In the genomic region with DNA sequence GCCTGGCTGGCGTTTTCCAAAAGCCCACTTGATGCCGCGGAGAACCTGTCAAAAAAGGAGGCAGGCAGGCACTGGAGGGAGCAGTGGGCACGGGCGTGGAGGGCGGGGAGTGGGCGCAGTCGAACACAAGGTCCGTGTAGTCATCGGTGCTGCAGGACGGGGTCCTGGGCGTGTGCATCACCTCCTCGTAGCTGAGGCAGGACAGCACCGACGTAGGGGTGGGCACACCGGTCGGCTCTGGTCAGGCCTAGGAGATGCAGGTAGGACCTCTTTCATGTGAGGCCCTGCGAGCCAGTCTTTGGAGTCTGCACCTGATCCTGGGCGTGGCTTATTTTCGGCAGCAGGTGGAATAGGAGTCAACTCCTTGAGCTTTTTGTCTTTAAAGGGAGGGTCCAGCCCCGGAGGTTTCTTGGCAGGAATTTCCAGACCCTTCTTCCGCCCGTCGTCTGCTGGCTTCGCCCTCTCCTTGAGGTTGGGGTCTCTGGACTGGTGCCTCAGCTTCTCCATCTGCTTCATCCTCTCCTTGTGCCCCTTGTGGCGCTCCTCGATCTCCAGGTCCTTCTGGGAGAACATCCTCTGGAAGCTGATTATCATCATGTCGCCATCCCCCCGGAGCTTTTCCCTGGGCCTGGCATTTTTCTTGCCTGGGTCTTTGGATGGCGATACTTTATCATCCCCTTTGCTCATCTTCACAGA, we compare ENCODE assay signal across 16 cellular contexts.
"Had no signal": no experiment of that assay in that cellular context is flagged by ENCODE, and none has a peak within 500 bp of the region (broad histone marks: within the 10 kb centered on the region; RNA-seq: fewer than 3 reads in every experiment).

No MANE protein-coding gene starts in this region.

- H3K27me3 ChIP-seq: esophagus muscularis mucosa, gastrocnemius medialis, heart right ventricle, thyroid gland had no signal

- H3K4me1 ChIP-seq: esophagus muscularis mucosa, gastrocnemius medialis, heart right ventricle, left ventricle myocardium inferior, thyroid gland had no signal

- H3K9me3 ChIP-seq: gastrocnemius medialis, thyroid gland had no signal

- H3K4me1 Mint-ChIP-seq: central memory CD8-positive, alpha-beta T cell; naive thymus-derived CD4-positive, alpha-beta T cell; nephron progenitor cell had no signal

- DNase-seq: effector memory CD8-positive, alpha-beta T cell; gastrocnemius medialis; heart right ventricle; hypothalamus; left ventricle myocardium inferior; naive thymus-derived CD4-positive, alpha-beta T cell; nephron progenitor cell; small intestine; stimulated activated CD4-positive, alpha-beta T cell treated with anti-CD3 and anti-CD28 coated beads, Interleukin-2, amount 100 ng/mL, for 48 hours; stimulated activated naive CD4-positive, alpha-beta T cell treated with Interleukin-2 at 50 U/mL for 16 hours; thyroid gland had no signal

- H3K27ac ChIP-seq: epithelial cell of prostate, esophagus muscularis mucosa, gastrocnemius medialis, heart right ventricle, left ventricle myocardium inferior, thyroid gland had no signal

- ATAC-seq: effector memory CD8-positive, alpha-beta T cell; gastrocnemius medialis; heart right ventricle; naive thymus-derived CD4-positive, alpha-beta T cell had no signal

- H3K27ac Mint-ChIP-seq: effector memory CD8-positive, alpha-beta T cell; naive thymus-derived CD4-positive, alpha-beta T cell; nephron progenitor cell; type B pancreatic cell had no signal

- FAIRE-seq: islet of Langerhans, small intestine had no signal

- H3K27me3 Mint-ChIP-seq: central memory CD8-positive, alpha-beta T cell; effector memory CD8-positive, alpha-beta T cell; naive thymus-derived CD4-positive, alpha-beta T cell; type B pancreatic cell had no signal

- H3K36me3 ChIP-seq: esophagus muscularis mucosa, gastrocnemius medialis, heart right ventricle, left ventricle myocardium inferior, thyroid gland had no signal

- H3K9me3 Mint-ChIP-seq: central memory CD8-positive, alpha-beta T cell; type B pancreatic cell had no signal

- H3K4me3 Mint-ChIP-seq: central memory CD8-positive, alpha-beta T cell; effector memory CD8-positive, alpha-beta T cell; naive thymus-derived CD4-positive, alpha-beta T cell; nephron progenitor cell; type B pancreatic cell had no signal

- H3K36me3 Mint-ChIP-seq: type B pancreatic cell had no signal

- H3K4me3 ChIP-seq: esophagus muscularis mucosa, gastrocnemius medialis, heart right ventricle, left ventricle myocardium inferior, thyroid gland had no signal
